ENCODE assay signal across 1 cellular context in genomic region chr14:51202914-51203665, GRCh38.
TF ChIP-seq lines count a peak whose summit lies in the region.

No MANE protein-coding gene starts in this region.

TF ChIP-seq in GM12878, 131 proteins besides CTCF, POLR2A, EP300 and RAD21 (continued from another document and continues in another):
- peak; percentile 98 for TF ChIP-seq MEF2B (IDR thresholded peaks at IDR 0.05; ENCODE audit: partially characterized antibody, poor library complexity, severe bottlenecking)
- peak; percentile 76 for TF ChIP-seq ATF7 (IDR thresholded peaks at IDR 0.05; ENCODE audit: low read depth)
- peak; percentile 88 for TF ChIP-seq IKZF1 (conservative IDR thresholded peaks at IDR 0.05)
- no peak for TF ChIP-seq ZNF384 (IDR thresholded peaks at IDR 0.05; ENCODE audit: borderline replicate concordance, low read depth, low read length)
- peak; percentile 71 for TF ChIP-seq DPF2 (IDR thresholded peaks at IDR 0.05)
- TF ChIP-seq MTA2 (IDR thresholded peaks at IDR 0.05; ENCODE audit: low read depth): peak; percentile 71; the same call in 1 of the 2 replicates
- 0 out of 2 replicates have a peak, but pooled peaks have one; percentile 8 for TF ChIP-seq IRF4 (IDR thresholded peaks at IDR 0.05; ENCODE audit: low read depth, low read length)
- no peak for TF ChIP-seq KDM1A (IDR thresholded peaks at IDR 0.05; ENCODE audit: borderline replicate concordance)
- TF ChIP-seq JUNB (IDR thresholded peaks at IDR 0.05): 0 out of 2 replicates have a peak, but pooled peaks have one; percentile 6
- peak; percentile 77; the same call in 1 of the 2 replicates for TF ChIP-seq RFX5 (IDR thresholded peaks at IDR 0.05; ENCODE audit: low read depth, low read length)
- TF ChIP-seq MYC (IDR thresholded peaks at IDR 0.05; ENCODE audit: insufficient read depth, insufficient read length, insufficient replicate concordance, low read length, severe bottlenecking): no peak
- TF ChIP-seq, protein P1, sequence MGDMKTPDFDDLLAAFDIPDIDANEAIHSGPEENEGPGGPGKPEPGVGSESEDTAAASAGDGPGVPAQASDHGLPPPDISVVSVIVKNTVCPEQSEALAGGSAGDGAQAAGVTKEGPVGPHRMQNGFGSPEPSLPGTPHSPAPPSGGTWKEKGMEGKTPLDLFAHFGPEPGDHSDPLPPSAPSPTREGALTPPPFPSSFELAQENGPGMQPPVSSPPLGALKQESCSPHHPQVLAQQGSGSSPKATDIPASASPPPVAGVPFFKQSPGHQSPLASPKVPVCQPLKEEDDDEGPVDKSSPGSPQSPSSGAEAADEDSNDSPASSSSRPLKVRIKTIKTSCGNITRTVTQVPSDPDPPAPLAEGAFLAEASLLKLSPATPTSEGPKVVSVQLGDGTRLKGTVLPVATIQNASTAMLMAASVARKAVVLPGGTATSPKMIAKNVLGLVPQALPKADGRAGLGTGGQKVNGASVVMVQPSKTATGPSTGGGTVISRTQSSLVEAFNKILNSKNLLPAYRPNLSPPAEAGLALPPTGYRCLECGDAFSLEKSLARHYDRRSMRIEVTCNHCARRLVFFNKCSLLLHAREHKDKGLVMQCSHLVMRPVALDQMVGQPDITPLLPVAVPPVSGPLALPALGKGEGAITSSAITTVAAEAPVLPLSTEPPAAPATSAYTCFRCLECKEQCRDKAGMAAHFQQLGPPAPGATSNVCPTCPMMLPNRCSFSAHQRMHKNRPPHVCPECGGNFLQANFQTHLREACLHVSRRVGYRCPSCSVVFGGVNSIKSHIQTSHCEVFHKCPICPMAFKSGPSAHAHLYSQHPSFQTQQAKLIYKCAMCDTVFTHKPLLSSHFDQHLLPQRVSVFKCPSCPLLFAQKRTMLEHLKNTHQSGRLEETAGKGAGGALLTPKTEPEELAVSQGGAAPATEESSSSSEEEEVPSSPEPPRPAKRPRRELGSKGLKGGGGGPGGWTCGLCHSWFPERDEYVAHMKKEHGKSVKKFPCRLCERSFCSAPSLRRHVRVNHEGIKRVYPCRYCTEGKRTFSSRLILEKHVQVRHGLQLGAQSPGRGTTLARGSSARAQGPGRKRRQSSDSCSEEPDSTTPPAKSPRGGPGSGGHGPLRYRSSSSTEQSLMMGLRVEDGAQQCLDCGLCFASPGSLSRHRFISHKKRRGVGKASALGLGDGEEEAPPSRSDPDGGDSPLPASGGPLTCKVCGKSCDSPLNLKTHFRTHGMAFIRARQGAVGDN (IDR thresholded peaks at IDR 0.05): no peak
- TF ChIP-seq BACH1 (IDR thresholded peaks at IDR 0.05; ENCODE audit: borderline replicate concordance): 0 out of 2 replicates have a peak, but pooled peaks have one; percentile 38
- TF ChIP-seq, protein P2, sequence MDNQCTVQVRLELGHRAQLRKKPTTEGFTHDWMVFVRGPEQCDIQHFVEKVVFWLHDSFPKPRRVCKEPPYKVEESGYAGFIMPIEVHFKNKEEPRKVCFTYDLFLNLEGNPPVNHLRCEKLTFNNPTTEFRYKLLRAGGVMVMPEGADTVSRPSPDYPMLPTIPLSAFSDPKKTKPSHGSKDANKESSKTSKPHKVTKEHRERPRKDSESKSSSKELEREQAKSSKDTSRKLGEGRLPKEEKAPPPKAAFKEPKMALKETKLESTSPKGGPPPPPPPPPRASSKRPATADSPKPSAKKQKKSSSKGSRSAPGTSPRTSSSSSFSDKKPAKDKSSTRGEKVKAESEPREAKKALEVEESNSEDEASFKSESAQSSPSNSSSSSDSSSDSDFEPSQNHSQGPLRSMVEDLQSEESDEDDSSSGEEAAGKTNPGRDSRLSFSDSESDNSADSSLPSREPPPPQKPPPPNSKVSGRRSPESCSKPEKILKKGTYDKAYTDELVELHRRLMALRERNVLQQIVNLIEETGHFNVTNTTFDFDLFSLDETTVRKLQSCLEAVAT (IDR thresholded peaks at IDR 0.05): peak; percentile 56; the same call in 1 of the 2 replicates
- peak; percentile 69 for TF ChIP-seq GATAD2B (conservative IDR thresholded peaks at IDR 0.05; ENCODE audit: low read depth)
- no peak for TF ChIP-seq CHD4 (IDR thresholded peaks at IDR 0.05)
- TF ChIP-seq IKZF2 (IDR thresholded peaks at IDR 0.05): peak; percentile 66 to 80
- no peak for TF ChIP-seq CBFB (IDR thresholded peaks at IDR 0.05; ENCODE audit: low read depth)
- TF ChIP-seq POLR2AphosphoS2 (IDR thresholded peaks at IDR 0.05; ENCODE audit: low read depth, low read length): no peak
- TF ChIP-seq SMAD5 (IDR thresholded peaks at IDR 0.05; ENCODE audit: low read depth): no peak
- TF ChIP-seq, protein P3, sequence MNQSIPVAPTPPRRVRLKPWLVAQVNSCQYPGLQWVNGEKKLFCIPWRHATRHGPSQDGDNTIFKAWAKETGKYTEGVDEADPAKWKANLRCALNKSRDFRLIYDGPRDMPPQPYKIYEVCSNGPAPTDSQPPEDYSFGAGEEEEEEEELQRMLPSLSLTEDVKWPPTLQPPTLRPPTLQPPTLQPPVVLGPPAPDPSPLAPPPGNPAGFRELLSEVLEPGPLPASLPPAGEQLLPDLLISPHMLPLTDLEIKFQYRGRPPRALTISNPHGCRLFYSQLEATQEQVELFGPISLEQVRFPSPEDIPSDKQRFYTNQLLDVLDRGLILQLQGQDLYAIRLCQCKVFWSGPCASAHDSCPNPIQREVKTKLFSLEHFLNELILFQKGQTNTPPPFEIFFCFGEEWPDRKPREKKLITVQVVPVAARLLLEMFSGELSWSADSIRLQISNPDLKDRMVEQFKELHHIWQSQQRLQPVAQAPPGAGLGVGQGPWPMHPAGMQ (IDR thresholded peaks at IDR 0.05; ENCODE audit: borderline replicate concordance): peak; percentile 38; the same call in 1 of the 2 replicates
- peak; percentile 61; the same call in 1 of the 2 replicates for TF ChIP-seq BCL11A (IDR thresholded peaks at IDR 0.05; ENCODE audit: low read depth, low read length)
- peak in 1 of 2 experiments; percentile 53; a peak in 2 of 4 replicates for TF ChIP-seq BHLHE40 (IDR thresholded peaks at IDR 0.05; ENCODE audit: borderline replicate concordance in 1 of 2, low read depth in 2 of 2, low read length in 1 of 2)
- no peak for TF ChIP-seq NR2C1 (IDR thresholded peaks at IDR 0.05)
- no peak for TF ChIP-seq E4F1 (IDR thresholded peaks at IDR 0.05; ENCODE audit: borderline replicate concordance, partially characterized antibody)
- no peak for TF ChIP-seq HDAC6 (IDR thresholded peaks at IDR 0.05; ENCODE audit: unreplicated experiment)
- TF ChIP-seq, protein P4, sequence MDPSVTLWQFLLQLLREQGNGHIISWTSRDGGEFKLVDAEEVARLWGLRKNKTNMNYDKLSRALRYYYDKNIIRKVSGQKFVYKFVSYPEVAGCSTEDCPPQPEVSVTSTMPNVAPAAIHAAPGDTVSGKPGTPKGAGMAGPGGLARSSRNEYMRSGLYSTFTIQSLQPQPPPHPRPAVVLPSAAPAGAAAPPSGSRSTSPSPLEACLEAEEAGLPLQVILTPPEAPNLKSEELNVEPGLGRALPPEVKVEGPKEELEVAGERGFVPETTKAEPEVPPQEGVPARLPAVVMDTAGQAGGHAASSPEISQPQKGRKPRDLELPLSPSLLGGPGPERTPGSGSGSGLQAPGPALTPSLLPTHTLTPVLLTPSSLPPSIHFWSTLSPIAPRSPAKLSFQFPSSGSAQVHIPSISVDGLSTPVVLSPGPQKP (IDR thresholded peaks at IDR 0.05; ENCODE audit: low read depth, low read length): no peak
- no peak for TF ChIP-seq SUPT20H (IDR thresholded peaks at IDR 0.05; ENCODE audit: borderline replicate concordance, control insufficient read depth, low read depth, low read length)
- TF ChIP-seq, protein P5, sequence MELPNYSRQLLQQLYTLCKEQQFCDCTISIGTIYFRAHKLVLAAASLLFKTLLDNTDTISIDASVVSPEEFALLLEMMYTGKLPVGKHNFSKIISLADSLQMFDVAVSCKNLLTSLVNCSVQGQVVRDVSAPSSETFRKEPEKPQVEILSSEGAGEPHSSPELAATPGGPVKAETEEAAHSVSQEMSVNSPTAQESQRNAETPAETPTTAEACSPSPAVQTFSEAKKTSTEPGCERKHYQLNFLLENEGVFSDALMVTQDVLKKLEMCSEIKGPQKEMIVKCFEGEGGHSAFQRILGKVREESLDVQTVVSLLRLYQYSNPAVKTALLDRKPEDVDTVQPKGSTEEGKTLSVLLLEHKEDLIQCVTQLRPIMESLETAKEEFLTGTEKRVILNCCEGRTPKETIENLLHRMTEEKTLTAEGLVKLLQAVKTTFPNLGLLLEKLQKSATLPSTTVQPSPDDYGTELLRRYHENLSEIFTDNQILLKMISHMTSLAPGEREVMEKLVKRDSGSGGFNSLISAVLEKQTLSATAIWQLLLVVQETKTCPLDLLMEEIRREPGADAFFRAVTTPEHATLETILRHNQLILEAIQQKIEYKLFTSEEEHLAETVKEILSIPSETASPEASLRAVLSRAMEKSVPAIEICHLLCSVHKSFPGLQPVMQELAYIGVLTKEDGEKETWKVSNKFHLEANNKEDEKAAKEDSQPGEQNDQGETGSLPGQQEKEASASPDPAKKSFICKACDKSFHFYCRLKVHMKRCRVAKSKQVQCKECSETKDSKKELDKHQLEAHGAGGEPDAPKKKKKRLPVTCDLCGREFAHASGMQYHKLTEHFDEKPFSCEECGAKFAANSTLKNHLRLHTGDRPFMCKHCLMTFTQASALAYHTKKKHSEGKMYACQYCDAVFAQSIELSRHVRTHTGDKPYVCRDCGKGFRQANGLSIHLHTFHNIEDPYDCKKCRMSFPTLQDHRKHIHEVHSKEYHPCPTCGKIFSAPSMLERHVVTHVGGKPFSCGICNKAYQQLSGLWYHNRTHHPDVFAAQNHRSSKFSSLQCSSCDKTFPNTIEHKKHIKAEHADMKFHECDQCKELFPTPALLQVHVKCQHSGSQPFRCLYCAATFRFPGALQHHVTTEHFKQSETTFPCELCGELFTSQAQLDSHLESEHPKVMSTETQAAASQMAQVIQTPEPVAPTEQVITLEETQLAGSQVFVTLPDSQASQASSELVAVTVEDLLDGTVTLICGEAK (IDR thresholded peaks at IDR 0.05; ENCODE audit: borderline replicate concordance): no peak
- TF ChIP-seq POU2F2 (IDR thresholded peaks at IDR 0.05; ENCODE audit: borderline replicate concordance, low read depth, low read length): 0 out of 3 replicates have a peak, but pooled peaks have one; percentile 12
- TF ChIP-seq, protein P6, sequence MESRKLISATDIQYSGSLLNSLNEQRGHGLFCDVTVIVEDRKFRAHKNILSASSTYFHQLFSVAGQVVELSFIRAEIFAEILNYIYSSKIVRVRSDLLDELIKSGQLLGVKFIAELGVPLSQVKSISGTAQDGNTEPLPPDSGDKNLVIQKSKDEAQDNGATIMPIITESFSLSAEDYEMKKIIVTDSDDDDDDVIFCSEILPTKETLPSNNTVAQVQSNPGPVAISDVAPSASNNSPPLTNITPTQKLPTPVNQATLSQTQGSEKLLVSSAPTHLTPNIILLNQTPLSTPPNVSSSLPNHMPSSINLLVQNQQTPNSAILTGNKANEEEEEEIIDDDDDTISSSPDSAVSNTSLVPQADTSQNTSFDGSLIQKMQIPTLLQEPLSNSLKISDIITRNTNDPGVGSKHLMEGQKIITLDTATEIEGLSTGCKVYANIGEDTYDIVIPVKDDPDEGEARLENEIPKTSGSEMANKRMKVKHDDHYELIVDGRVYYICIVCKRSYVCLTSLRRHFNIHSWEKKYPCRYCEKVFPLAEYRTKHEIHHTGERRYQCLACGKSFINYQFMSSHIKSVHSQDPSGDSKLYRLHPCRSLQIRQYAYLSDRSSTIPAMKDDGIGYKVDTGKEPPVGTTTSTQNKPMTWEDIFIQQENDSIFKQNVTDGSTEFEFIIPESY (IDR thresholded peaks at IDR 0.05): no peak
- TF ChIP-seq EED (IDR thresholded peaks at IDR 0.05; ENCODE audit: low read depth): peak; percentile 41; the same call in 1 of the 2 replicates
- no peak for TF ChIP-seq ZSCAN29 (IDR thresholded peaks at IDR 0.05)
- no peak for TF ChIP-seq MEF2A (IDR thresholded peaks at IDR 0.05; ENCODE audit: insufficient read depth, low read depth, low read length)
- no peak for TF ChIP-seq RAD51 (IDR thresholded peaks at IDR 0.05)
- TF ChIP-seq NBN (IDR thresholded peaks at IDR 0.05): peak; percentile 34; the same call in 1 of the 2 replicates
- TF ChIP-seq CEBPZ (IDR thresholded peaks at IDR 0.05; ENCODE audit: low read depth, low read length): no peak
